Comparison of ENCODE assay signal across 1 cellular context in genomic region chr16:81494888-81495287, GRCh38.
TF ChIP-seq lines count a peak whose summit lies in the region.

No MANE protein-coding gene starts in this region.

TF ChIP-seq in endothelial cell of umbilical vein, 7 proteins besides CTCF, POLR2A, EP300 and RAD21 (continued from another document):
- TF ChIP-seq MYC (IDR thresholded peaks at IDR 0.05; ENCODE audit: low read depth, low read length), result no peak
- no peak for TF ChIP-seq EZH2 (IDR thresholded peaks at IDR 0.05; ENCODE audit: borderline replicate concordance, low read depth, low read length, severe bottlenecking)
- TF ChIP-seq, protein P1, sequence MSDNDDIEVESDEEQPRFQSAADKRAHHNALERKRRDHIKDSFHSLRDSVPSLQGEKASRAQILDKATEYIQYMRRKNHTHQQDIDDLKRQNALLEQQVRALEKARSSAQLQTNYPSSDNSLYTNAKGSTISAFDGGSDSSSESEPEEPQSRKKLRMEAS (IDR thresholded peaks at IDR 0.05; ENCODE audit: insufficient read depth, insufficient read length), result no peak
